ENCODE assay signal across 13 cellular contexts in the genomic region with DNA sequence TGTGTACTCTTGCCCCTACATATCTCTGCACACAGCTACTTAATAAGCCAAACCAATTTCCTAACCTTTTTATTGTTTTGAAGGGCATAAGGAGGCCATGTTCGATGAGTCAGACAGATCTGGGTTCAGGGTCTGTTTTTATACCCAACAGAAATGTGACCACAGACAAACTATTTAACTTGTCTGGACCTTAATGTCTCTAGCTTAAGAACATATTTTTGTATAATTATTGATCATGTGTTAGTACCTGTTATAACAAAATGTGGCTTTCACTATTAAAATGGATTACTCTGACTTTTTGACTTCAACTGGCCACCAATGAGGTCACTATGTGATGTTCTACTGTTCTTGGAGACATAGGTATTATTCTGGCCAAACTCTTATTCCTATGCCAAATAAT.
A peak's percentile ranks its signal among the peaks of the same experiment; 100 is the strongest.
DNase-seq lines count a peak whose midpoint lies in the region; ATAC-seq and TF ChIP-seq lines count a peak whose summit lies in the region.
"Had no signal": no experiment of that assay in that cellular context is flagged by ENCODE, and none has a peak within 500 bp of the region (broad histone marks: within the 10 kb centered on the region; RNA-seq: fewer than 3 reads in every experiment).

No MANE protein-coding gene starts in this region.

- peak overlapping the region; percentile 5 for H3K27ac ChIP-seq in brain microvascular endothelial cell
- H3K27ac ChIP-seq: BLaER1 treated with 17β-estradiol and CSF1 and Interleukin-3, amounts not matched to agents 10 nM and 100 nM had no signal

- peak; percentile 63 for DNase-seq in M059J (ENCODE audit: low read depth)
- no peak for DNase-seq in brain microvascular endothelial cell
- peak; percentile 37 for DNase-seq in iris pigment epithelial cell (ENCODE audit: low read depth)
- DNase-seq in inferior parietal cortex (ENCODE audit: extremely low spot score): no peak
- no peak for DNase-seq in AML-193 (lab: John Stamatoyannopoulos, UW)
- no peak for DNase-seq in effector CD4-positive, alpha-beta T cell
- DNase-seq: CD4-positive, CD25-positive, alpha-beta regulatory T cell; DMS53; HCEC 1CT; HFFc6 had no signal

- no peak overlapping the region for H3K4me3 ChIP-seq in brain microvascular endothelial cell (ENCODE audit: low read depth, low read length)
- H3K4me3 ChIP-seq: BLaER1 treated with 17β-estradiol and CSF1 and Interleukin-3, amounts not matched to agents 10 nM and 100 nM; K562 had no signal

- ATAC-seq in HG03432 (IDR thresholded peaks at IDR 0.05; ENCODE audit: unreplicated experiment): no peak
- ATAC-seq: K562 had no signal

- in situ Hi-C loops in brain microvascular endothelial cell (cut with HindIII; ENCODE audit: low pct_ligation_motif_present, low sequenced_read_pairs): no loop called here

- TF ChIP-seq CTCF in brain microvascular endothelial cell (IDR thresholded peaks at IDR 0.05; ENCODE audit: low read depth, low read length, missing control alignments): no peak

- H3K36me3 ChIP-seq in brain microvascular endothelial cell (replicated peaks): no peaks in the 10 kb centered on the region
- H3K36me3 ChIP-seq: BLaER1 treated with 17β-estradiol and CSF1 and Interleukin-3, amounts not matched to agents 10 nM and 100 nM had no signal

- H3K27me3 ChIP-seq in brain microvascular endothelial cell (replicated peaks): no peaks in the 10 kb centered on the region
- H3K27me3 ChIP-seq: BLaER1 treated with 17β-estradiol and CSF1 and Interleukin-3, amounts not matched to agents 10 nM and 100 nM had no signal

Comparison
In these comparisons a context has a peak if more than half of its experiments do, and no peak if none do; other contexts are left out.
1. DNase-seq: peak in M059J (single experiment) and iris pigment epithelial cell (single experiment); none in brain microvascular endothelial cell (single experiment), inferior parietal cortex (single experiment), AML-193 (0 of 2) and effector CD4-positive, alpha-beta T cell (single experiment).